ENCODE assay signal across 20 cellular contexts in the genomic region with DNA sequence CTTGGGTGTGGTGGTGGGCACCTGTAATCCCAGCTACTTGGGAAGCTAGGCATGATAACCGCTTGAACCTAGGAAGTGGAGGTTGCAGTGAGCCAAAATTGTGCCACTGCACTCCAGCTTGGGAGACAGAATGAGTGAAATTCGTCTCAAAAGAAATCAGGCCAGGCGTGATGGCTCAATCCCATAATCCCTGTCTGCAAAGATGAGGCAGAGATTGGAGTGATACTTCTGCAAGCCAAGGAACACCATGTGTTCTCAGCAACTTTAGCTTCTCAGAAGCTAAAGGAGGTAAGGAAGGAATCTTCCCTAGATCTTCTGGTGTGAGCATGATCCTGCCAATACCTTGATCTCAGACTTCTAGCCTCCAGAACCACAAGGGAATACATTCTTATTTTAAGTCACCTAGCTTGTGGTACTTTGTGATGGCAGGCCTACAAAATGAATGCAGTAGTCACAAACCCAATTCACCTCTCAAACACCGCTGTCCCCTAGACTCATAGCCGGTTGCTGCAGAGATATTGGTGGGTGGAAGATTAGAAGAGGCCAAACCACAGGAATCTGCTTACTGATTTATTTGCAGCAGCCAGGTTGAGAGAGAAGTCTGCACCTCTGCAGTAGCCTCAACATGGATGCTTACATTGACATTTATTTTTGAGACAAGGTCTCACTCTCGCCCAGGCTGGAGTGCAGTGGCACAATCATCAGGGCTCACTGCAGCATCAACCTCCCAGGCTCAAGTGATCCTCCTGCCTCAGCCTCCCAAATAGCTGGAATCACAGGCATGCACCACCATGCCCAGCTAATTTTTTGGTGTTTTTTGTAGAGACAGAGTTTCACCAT. TPM values are rescaled to one million over a fixed set of nuclear protein-coding genes. Genes with fewer than 3 reads are reported as not detected.
A peak's percentile ranks its signal among the peaks of the same experiment; 100 is the strongest.
DNase-seq lines count a peak whose midpoint lies in the region; ATAC-seq, FAIRE-seq and TF ChIP-seq lines count a peak whose summit lies in the region.
"Had no signal": no experiment of that assay in that cellular context is flagged by ENCODE, and none has a peak within 500 bp of the region (broad histone marks: within the 10 kb centered on the region; RNA-seq: fewer than 3 reads in every experiment).

No MANE protein-coding gene starts in this region.

- H3K18ac ChIP-seq in H1 (ENCODE audit: extremely low read depth, low read length): no peak overlapping the region

- no peak overlapping the region for H2BK20ac ChIP-seq in H1 (ENCODE audit: low read length)

- CTCF ChIA-PET in H1 (lab: Charles Lee; ENCODE audit: partially characterized antibody): interaction anchor here (1.0 to 1.2 kb wide), 3 partner anchors 38 to 193 kb away, joined by 3 to 9 read pairs (median 3); no protein-coding TSS in a partner anchor

- H3K79me1 ChIP-seq in H1 (ENCODE audit: low read depth, low read length): no peaks in the 10 kb centered on the region

- H4K91ac ChIP-seq in H1 (replicated peaks; ENCODE audit: insufficient read length, low read length): no peak overlapping the region

- H2BK120ac ChIP-seq in H1 (replicated peaks; ENCODE audit: low read depth, low read length): no peak overlapping the region

- no peak overlapping the region for H4K8ac ChIP-seq in H1 (ENCODE audit: extremely low read depth, insufficient read depth, low read length)

- no peak overlapping the region for H4K5ac ChIP-seq in H1 (ENCODE audit: insufficient read length, low read depth, low read length)

- H3K27me3 ChIP-seq in heart right ventricle (no peaks in the 10 kb centered on the region), H1 (replicated peaks in 1 of 4; ENCODE audit: control insufficient read depth in 3 of 4, extremely low read depth in 1 of 4, insufficient read depth in 3 of 4, low read length in 3 of 4) (no peaks in the 10 kb centered on the region)

- H3K4me1 ChIP-seq in heart right ventricle: no peaks in the 10 kb centered on the region
- no peaks in the 10 kb centered on the region for H3K4me1 ChIP-seq in H1 (replicated peaks in 1 of 4; ENCODE audit: control insufficient read depth in 3 of 4, insufficient read depth in 4 of 4, low read length in 3 of 4)
- H3K4me1 ChIP-seq: Caco-2 had no signal

- no peak overlapping the region for H3K4me2 ChIP-seq in H1 (ENCODE audit: insufficient read depth in 1 of 2, low read depth in 2 of 2, low read length in 2 of 2)

- H3K56ac ChIP-seq in H1 (replicated peaks; ENCODE audit: insufficient read length, low read depth, low read length): no peak overlapping the region

- no peak overlapping the region for H2AK5ac ChIP-seq in H1 (ENCODE audit: low read depth, low read length)

- TF ChIP-seq CTCF in heart right ventricle (IDR thresholded peaks at IDR 0.05): no peak
- TF ChIP-seq CTCF in H1 (IDR thresholded peaks at IDR 0.05; ENCODE audit: control extremely low read depth in 1 of 3, insufficient read depth in 1 of 3, low read depth in 1 of 3, low read length in 3 of 3): no peak

- POLR2A ChIA-PET in H1 (lab: Charles Lee; ENCODE audit: partially characterized antibody): interaction anchor here (0.6 to 26.8 kb wide), 34 partner anchors 13 to 199 kb away, joined by 3 to 1232 read pairs (median 4); partner anchors contain the start of genes KANK4 and L1TD1

- no peaks in the 10 kb centered on the region for H3K23me2 ChIP-seq in H1 (ENCODE audit: low read depth, low read length)

- ATAC-seq in heart right ventricle: no peak
- ATAC-seq: CD8-positive, alpha-beta T cell had no signal

- DNase-seq in cardiac septum (ENCODE audit: low spot score) (peak; percentile 39), heart right ventricle (no peak), H1 (ENCODE audit: low read depth in 1 of 2, low spot score in 2 of 2) (no peak), posterior vena cava (ENCODE audit: low spot score) (peak; percentile 36), NCI-H2227 treated with DMSO at 0.1 percent for 48 hours (lab: John Stamatoyannopoulos, UW) (no peak), HT-29 (ENCODE audit: low spot score) (no peak), OCI-M2 (lab: John Stamatoyannopoulos, UW; ENCODE audit: unreplicated experiment) (no peak)
- DNase-seq: Caco-2; CD8-positive, alpha-beta T cell; DND-41; GDM1; HCEC 1CT; HFFc6; IMR-90 had no signal

- WGBS in heart right ventricle, 2 donors: 78 to 85% methylated on average over 6 of the region's 6 CpGs
- WGBS in H1 (ENCODE audit: extremely low coverage in 1 of 2, insufficient coverage in 1 of 2, insufficient read length in 1 of 2, insufficient replicate concordance in 2 of 2, low coverage in 1 of 2, low lambda C conversion rate in 2 of 2, missing lambda C conversion rate in 1 of 2), 2 experiments: 68% methylated on average over 6 of the region's 6 CpGs; no CpG with 5 or more reads in 1 of the 2 experiments

- H3K4ac ChIP-seq in H1 (replicated peaks; ENCODE audit: insufficient read length, low read depth, low read length): no peak overlapping the region

- H3K23ac ChIP-seq in H1 (ENCODE audit: insufficient read length): no peak overlapping the region

- H3K36me3 ChIP-seq in heart right ventricle (no peaks in the 10 kb centered on the region), H1 (ENCODE audit: control insufficient read depth in 2 of 4, insufficient read depth in 4 of 4, low read length in 3 of 4) (peaks cover 12 to 52% (median 36%) of the 10 kb centered on the region in 4 experiments)

- no peak overlapping the region for H2BK15ac ChIP-seq in H1 (ENCODE audit: low read length)

- intact Hi-C loops in cardiac septum (cut with DNase I) (no loop called here), heart right ventricle (cut with DNase I) (no loop called here), posterior vena cava (cut with DNase I) (no loop called here)

- FAIRE-seq in H1 (lab: Jason Lieb, UNC): peak; percentile 76
- FAIRE-seq: GM12892 had no signal

- H3K79me2 ChIP-seq in H1 (ENCODE audit: control insufficient read depth in 1 of 2, insufficient read depth in 2 of 2, low read length in 2 of 2): peaks cover 0 to 25% of the 10 kb centered on the region in 2 experiments; a peak in 1 of 4 replicates

- no peak overlapping the region for H3K27ac ChIP-seq in heart right ventricle
- no peak overlapping the region for H3K27ac ChIP-seq in H1 (ENCODE audit: low read depth, low read length)
- H3K27ac ChIP-seq: 22Rv1, HL-60 had no signal

- no peak overlapping the region for H2AFZ ChIP-seq in H1 (ENCODE audit: low read length)

- H2BK12ac ChIP-seq in H1 (ENCODE audit: low read depth, low read length): no peak overlapping the region

- H3K14ac ChIP-seq in H1 (ENCODE audit: insufficient read length): no peak overlapping the region

- peaks cover 4 to 8% of the 10 kb centered on the region in 2 experiments for H4K20me1 ChIP-seq in H1 (replicated peaks in 1 of 2; ENCODE audit: control insufficient read depth in 1 of 2, insufficient read depth in 2 of 2, low read length in 2 of 2)

- peak; percentile 48 to 88 for TF ChIP-seq POLR2A in H1 (IDR thresholded peaks at IDR 0.05; ENCODE audit: control extremely low read depth in 1 of 2, low read depth in 2 of 2, low read length in 2 of 2)

- peaks cover 0 to 25% (median 14%) of the 10 kb centered on the region in 11 donors for H3K9me3 ChIP-seq in heart right ventricle
- peaks cover 0 to 9% of the 10 kb centered on the region in 2 experiments; a peak in 2 of 4 replicates for H3K9me3 ChIP-seq in H1 (ENCODE audit: insufficient read depth in 2 of 2, low read depth in 1 of 2, low read length in 1 of 2)
- H3K9me3 ChIP-seq: Caco-2 had no signal

- H2BK5ac ChIP-seq in H1 (ENCODE audit: low read depth, low read length): no peak overlapping the region

- no peak for TF ChIP-seq EP300 in H1 (IDR thresholded peaks at IDR 0.05; ENCODE audit: borderline replicate concordance in 1 of 2, low read depth in 2 of 2, low read length in 2 of 2)

- H3K4me3 ChIP-seq in heart right ventricle (no peak overlapping the region), H1 (ENCODE audit: extremely low read depth in 1 of 4, insufficient read depth in 2 of 4, low read depth in 3 of 4, low read length in 4 of 4) (no peak overlapping the region)

- TF ChIP-seq RAD21 in H1 (IDR thresholded peaks at IDR 0.05 in 1 of 2, conservative IDR thresholded peaks at IDR 0.05 in 1 of 2; ENCODE audit: low read depth in 2 of 2, low read length in 2 of 2): no peak

- no peak overlapping the region for H3K9ac ChIP-seq in H1 (replicated peaks in 1 of 4; ENCODE audit: extremely low read depth in 1 of 4, low read depth in 3 of 4, low read length in 3 of 4)

TF ChIP-seq in H1, 55 proteins besides CTCF, POLR2A, EP300 and RAD21:
- TF ChIP-seq, protein P1, sequence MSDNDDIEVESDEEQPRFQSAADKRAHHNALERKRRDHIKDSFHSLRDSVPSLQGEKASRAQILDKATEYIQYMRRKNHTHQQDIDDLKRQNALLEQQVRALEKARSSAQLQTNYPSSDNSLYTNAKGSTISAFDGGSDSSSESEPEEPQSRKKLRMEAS (IDR thresholded peaks at IDR 0.05): peak; percentile 28
- no peak for TF ChIP-seq RXRA (IDR thresholded peaks at IDR 0.05; ENCODE audit: insufficient read depth, low read depth, low read length)
- TF ChIP-seq, protein P2, sequence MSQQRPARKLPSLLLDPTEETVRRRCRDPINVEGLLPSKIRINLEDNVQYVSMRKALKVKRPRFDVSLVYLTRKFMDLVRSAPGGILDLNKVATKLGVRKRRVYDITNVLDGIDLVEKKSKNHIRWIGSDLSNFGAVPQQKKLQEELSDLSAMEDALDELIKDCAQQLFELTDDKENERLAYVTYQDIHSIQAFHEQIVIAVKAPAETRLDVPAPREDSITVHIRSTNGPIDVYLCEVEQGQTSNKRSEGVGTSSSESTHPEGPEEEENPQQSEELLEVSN (IDR thresholded peaks at IDR 0.05): 0 out of 2 replicates have a peak, but pooled peaks have one; percentile 29
- 0 out of 2 replicates have a peak, but pooled peaks have one; percentile 10 for TF ChIP-seq KDM1A (IDR thresholded peaks at IDR 0.05; ENCODE audit: borderline replicate concordance, low read length)
- TF ChIP-seq POLR2AphosphoS5 (IDR thresholded peaks at IDR 0.05; ENCODE audit: low read depth, low read length): peak; percentile 69
- TF ChIP-seq FOSL1 (IDR thresholded peaks at IDR 0.05; ENCODE audit: insufficient read depth, low read depth, low read length): no peak

RNA-seq across cellular contexts. Expression of gene L1TD1, which starts 18.6 kb away (rescaled TPM):
- 0.67 TPM for total RNA-seq in cardiac septum
- under 1 TPM in 2 of 10 donors, not detected in 8; 0.07 to 0.12 TPM for total RNA-seq in heart right ventricle
- under 1 TPM in 1 of 2 donors, not detected in 1; 0.16 TPM for polyA plus RNA-seq in heart right ventricle
- 425 and 441 TPM in 2 replicates for total RNA-seq in H1 (2021; fragmentation: NEBNext Ultra II Directional; extraction: Animal tissue kit (Norgen Biotek cat#: 25700))
- 20.8 and 35.3 TPM in 2 replicates for polyA plus RNA-seq in H1 (2011; rRNA removed)
- 102 TPM for polyA plus RNA-seq in H1 (2011; cell fraction: cytosol; rRNA removed)
- 28.5 TPM for polyA plus RNA-seq in H1 (2011; cell fraction: nucleus; rRNA removed)
- 165 to 378 TPM (median 196 TPM) in 4 replicates for polyA plus RNA-seq in H1 (2012, experiment 1 of 2)
- polyA plus RNA-seq in H1 (2012, experiment 2 of 2): 19.6 TPM
- 521 TPM for polyA plus RNA-seq in H1 (2013, experiment 1 of 2)
- 516 TPM for polyA plus RNA-seq in H1 (2013, experiment 2 of 2)
- polyA minus RNA-seq in H1 (2011; rRNA and poly(A)+ RNA removed): 32.9 and 39.8 TPM in 2 replicates
- 55.6 TPM for polyA minus RNA-seq in H1 (2011; cell fraction: cytosol; rRNA and poly(A)+ RNA removed)
- polyA minus RNA-seq in H1 (2011; cell fraction: nucleus; rRNA and poly(A)+ RNA removed): 94.0 TPM
- under 1 TPM; 0.09 to 0.48 TPM for total RNA-seq in posterior vena cava
- not detected in 2 replicates for total RNA-seq in HT-29 (2014; rRNA removed; shearing (Covaris generic))
- total RNA-seq: A673; CD8-positive, alpha-beta T cell; H4; HFFc6; IMR-90 had no signal
- polyA plus RNA-seq: BJ, IMR-90 had no signal

Comparison
In these comparisons a context has a peak if more than half of its experiments do, and no peak if none do; other contexts are left out.
1. DNase-seq: peak in cardiac septum (single experiment) and posterior vena cava (single experiment); none in heart right ventricle (0 of 2), H1 (0 of 2), NCI-H2227 treated with DMSO at 0.1 percent for 48 hours (single experiment), HT-29 (single experiment) and OCI-M2 (single experiment).
2. RNA of gene L1TD1, which starts 18.6 kb away (total RNA-seq): 425 to 441 TPM in H1; 0.67 TPM in cardiac septum (single experiment), 0.09 to 0.48 TPM in posterior vena cava, 0.07 to 0.12 TPM in heart right ventricle and not detected in HT-29; every median in the first group is over 100 times any median in the second.